1 cellular context compared by ENCODE assay signal in the genomic region with DNA sequence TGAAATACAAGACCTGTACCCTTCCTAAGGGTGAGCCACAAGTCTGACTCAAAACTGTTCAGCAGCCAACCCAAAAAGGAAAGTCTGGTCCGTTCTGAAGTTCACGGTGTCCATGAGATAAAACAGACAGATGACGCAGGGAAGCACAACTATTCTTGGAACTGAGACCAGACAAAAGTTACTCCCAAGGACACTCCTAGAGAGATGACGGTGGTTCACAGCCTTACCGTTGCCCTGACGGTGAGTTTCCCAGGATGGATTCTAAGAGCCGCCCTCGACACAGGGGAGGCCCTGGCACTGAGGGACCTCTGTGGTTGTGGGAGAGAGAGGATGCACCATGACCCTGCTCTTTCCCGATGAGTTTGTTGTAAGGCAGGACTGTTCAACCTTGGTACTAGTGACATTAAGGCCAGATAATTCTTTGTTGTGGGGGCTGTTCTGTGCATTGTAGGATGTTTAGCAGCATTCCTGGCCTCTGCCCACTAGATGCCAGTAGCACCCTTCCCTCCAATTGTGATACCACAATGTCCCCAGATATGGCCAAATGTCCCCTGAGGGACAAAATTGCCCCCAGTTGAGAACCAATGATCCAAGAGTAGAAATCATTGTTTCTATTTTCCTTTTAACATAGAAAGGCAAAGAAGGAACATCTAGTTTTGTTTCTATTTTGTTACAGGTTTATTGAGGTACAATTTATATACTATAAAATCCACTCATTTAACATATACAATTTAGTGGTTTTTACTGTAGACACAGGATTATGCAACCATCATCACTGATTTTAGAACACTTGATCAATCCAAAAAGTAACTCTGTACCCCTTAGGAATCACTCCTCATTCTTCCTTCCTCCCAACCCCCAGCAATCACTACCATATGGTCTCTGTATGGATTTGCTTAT.
TF ChIP-seq lines count a peak whose summit lies in the region.

No MANE protein-coding gene starts in this region.

TF ChIP-seq in K562, 482 proteins besides CTCF, POLR2A, EP300 and RAD21 (continued from another document and continues in another):
- TF ChIP-seq, protein P1, sequence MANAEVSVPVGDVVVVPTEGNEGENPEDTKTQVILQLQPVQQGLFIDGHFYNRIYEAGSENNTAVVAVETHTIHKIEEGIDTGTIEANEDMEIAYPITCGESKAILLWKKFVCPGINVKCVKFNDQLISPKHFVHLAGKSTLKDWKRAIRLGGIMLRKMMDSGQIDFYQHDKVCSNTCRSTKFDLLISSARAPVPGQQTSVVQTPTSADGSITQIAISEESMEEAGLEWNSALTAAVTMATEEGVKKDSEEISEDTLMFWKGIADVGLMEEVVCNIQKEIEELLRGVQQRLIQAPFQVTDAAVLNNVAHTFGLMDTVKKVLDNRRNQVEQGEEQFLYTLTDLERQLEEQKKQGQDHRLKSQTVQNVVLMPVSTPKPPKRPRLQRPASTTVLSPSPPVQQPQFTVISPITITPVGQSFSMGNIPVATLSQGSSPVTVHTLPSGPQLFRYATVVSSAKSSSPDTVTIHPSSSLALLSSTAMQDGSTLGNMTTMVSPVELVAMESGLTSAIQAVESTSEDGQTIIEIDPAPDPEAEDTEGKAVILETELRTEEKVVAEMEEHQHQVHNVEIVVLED (CRISPR knock-in tag; IDR thresholded peaks at IDR 0.05) = no peak
- peak; percentile 70 for TF ChIP-seq SMAD4 (CRISPR knock-in tag; conservative IDR thresholded peaks at IDR 0.05)
- no peak for TF ChIP-seq KHSRP (IDR thresholded peaks at IDR 0.05)
- TF ChIP-seq, protein P2, sequence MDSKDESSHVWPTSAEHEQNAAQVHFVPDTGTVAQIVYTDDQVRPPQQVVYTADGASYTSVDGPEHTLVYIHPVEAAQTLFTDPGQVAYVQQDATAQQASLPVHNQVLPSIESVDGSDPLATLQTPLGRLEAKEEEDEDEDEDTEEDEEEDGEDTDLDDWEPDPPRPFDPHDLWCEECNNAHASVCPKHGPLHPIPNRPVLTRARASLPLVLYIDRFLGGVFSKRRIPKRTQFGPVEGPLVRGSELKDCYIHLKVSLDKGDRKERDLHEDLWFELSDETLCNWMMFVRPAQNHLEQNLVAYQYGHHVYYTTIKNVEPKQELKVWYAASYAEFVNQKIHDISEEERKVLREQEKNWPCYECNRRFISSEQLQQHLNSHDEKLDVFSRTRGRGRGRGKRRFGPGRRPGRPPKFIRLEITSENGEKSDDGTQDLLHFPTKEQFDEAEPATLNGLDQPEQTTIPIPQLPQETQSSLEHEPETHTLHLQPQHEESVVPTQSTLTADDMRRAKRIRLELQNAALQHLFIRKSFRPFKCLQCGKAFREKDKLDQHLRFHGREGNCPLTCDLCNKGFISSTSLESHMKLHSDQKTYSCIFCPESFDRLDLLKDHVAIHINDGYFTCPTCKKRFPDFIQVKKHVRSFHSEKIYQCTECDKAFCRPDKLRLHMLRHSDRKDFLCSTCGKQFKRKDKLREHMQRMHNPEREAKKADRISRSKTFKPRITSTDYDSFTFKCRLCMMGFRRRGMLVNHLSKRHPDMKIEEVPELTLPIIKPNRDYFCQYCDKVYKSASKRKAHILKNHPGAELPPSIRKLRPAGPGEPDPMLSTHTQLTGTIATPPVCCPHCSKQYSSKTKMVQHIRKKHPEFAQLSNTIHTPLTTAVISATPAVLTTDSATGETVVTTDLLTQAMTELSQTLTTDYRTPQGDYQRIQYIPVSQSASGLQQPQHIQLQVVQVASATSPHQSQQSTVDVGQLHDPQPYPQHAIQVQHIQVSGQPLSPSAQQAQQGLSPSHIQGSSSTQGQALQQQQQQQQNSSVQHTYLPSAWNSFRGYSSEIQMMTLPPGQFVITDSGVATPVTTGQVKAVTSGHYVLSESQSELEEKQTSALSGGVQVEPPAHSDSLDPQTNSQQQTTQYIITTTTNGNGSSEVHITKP (IDR thresholded peaks at IDR 0.05; ENCODE audit: partially characterized antibody) = no peak
- no peak for TF ChIP-seq FOXA1 (IDR thresholded peaks at IDR 0.05; ENCODE audit: borderline replicate concordance)
- TF ChIP-seq, protein P3, sequence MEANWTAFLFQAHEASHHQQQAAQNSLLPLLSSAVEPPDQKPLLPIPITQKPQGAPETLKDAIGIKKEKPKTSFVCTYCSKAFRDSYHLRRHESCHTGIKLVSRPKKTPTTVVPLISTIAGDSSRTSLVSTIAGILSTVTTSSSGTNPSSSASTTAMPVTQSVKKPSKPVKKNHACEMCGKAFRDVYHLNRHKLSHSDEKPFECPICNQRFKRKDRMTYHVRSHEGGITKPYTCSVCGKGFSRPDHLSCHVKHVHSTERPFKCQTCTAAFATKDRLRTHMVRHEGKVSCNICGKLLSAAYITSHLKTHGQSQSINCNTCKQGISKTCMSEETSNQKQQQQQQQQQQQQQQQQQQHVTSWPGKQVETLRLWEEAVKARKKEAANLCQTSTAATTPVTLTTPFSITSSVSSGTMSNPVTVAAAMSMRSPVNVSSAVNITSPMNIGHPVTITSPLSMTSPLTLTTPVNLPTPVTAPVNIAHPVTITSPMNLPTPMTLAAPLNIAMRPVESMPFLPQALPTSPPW (CRISPR knock-in tag; IDR thresholded peaks at IDR 0.05) = no peak
- TF ChIP-seq SMARCB1 (IDR thresholded peaks at IDR 0.05; ENCODE audit: insufficient read length, low read depth) = no peak
- TF ChIP-seq SAFB2 (IDR thresholded peaks at IDR 0.05; ENCODE audit: borderline replicate concordance, low read depth, low read length, severe bottlenecking) = no peak
- no peak for TF ChIP-seq ATF1 (CRISPR knock-in tag; IDR thresholded peaks at IDR 0.05)
- TF ChIP-seq ATF1 (tag; IDR thresholded peaks at IDR 0.05) = peak; percentile 69
- TF ChIP-seq NCOA6 (IDR thresholded peaks at IDR 0.05) = no peak
- TF ChIP-seq NFIX (CRISPR knock-in tag; IDR thresholded peaks at IDR 0.05; ENCODE audit: low read depth) = no peak
- no peak for TF ChIP-seq NR4A1 (CRISPR knock-in tag; IDR thresholded peaks at IDR 0.05)
- peak; percentile 62; the same call in 1 of the 2 replicates for TF ChIP-seq NR4A1 (tag; IDR thresholded peaks at IDR 0.05)
- peak; percentile 32; the same call in 1 of the 2 replicates for TF ChIP-seq FOSL1 (tag; conservative IDR thresholded peaks at IDR 0.05)
- TF ChIP-seq BHLHE40 (IDR thresholded peaks at IDR 0.05; ENCODE audit: low read length) = 0 out of 2 replicates have a peak, but pooled peaks have one; percentile 5
- TF ChIP-seq NCOA2 (IDR thresholded peaks at IDR 0.05; ENCODE audit: partially characterized antibody in 2 of 2) = no peak
- TF ChIP-seq ELF1 (tag; IDR thresholded peaks at IDR 0.05) = no peak
- TF ChIP-seq SMC3 (conservative IDR thresholded peaks at IDR 0.05; ENCODE audit: insufficient read depth, low read depth, low read length) = peak; percentile 25; the same call in 1 of the 2 replicates
- TF ChIP-seq ZNF239 (CRISPR knock-in tag; IDR thresholded peaks at IDR 0.05) = no peak
- no peak for TF ChIP-seq HNRNPLL (IDR thresholded peaks at IDR 0.05; ENCODE audit: low read depth, low read length, poor library complexity, severe bottlenecking)
- TF ChIP-seq CREM (IDR thresholded peaks at IDR 0.05; ENCODE audit: low read depth) = peak; percentile 47
- TF ChIP-seq SPI1 (IDR thresholded peaks at IDR 0.05; ENCODE audit: borderline replicate concordance, low read depth, low read length) = no peak
- TF ChIP-seq ESRRA (IDR thresholded peaks at IDR 0.05; ENCODE audit: borderline replicate concordance, low read depth) = peak; percentile 45; the same call in 1 of the 2 replicates
- TF ChIP-seq TRIM28 (IDR thresholded peaks at IDR 0.05) = no peak
- TF ChIP-seq ZNF124 (CRISPR knock-in tag; IDR thresholded peaks at IDR 0.05) = no peak
- TF ChIP-seq RBM34 (IDR thresholded peaks at IDR 0.05; ENCODE audit: borderline replicate concordance, insufficient read depth, low read length) = no peak
- no peak for TF ChIP-seq BDP1 (IDR thresholded peaks at IDR 0.05; ENCODE audit: insufficient read depth, insufficient read length)
- no peak for TF ChIP-seq NCOR1 (IDR thresholded peaks at IDR 0.05)
- TF ChIP-seq SMAD2 (IDR thresholded peaks at IDR 0.05; ENCODE audit: low read depth, low read length) = no peak
- no peak for TF ChIP-seq NFXL1 (CRISPR knock-in tag; IDR thresholded peaks at IDR 0.05)
- TF ChIP-seq NCOA4 (IDR thresholded peaks at IDR 0.05; ENCODE audit: partially characterized antibody) = no peak
- no peak for TF ChIP-seq ZNF76 (CRISPR knock-in tag; IDR thresholded peaks at IDR 0.05; ENCODE audit: borderline replicate concordance)
- TF ChIP-seq, protein P4, sequence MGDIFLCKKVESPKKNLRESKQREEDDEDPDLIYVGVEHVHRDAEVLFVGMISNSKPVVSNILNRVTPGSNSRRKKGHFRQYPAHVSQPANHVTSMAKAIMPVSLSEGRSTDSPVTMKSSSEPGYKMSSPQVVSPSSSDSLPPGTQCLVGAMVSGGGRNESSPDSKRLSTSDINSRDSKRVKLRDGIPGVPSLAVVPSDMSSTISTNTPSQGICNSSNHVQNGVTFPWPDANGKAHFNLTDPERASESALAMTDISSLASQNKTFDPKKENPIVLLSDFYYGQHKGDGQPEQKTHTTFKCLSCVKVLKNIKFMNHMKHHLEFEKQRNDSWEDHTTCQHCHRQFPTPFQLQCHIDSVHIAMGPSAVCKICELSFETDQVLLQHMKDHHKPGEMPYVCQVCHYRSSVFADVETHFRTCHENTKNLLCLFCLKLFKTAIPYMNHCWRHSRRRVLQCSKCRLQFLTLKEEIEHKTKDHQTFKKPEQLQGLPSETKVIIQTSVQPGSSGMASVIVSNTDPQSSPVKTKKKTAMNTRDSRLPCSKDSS (IDR thresholded peaks at IDR 0.05; ENCODE audit: low read depth, partially characterized antibody) = no peak
- TF ChIP-seq ZNF143 (CRISPR knock-in tag; IDR thresholded peaks at IDR 0.05) = no peak
- no peak for TF ChIP-seq TCF7 (IDR thresholded peaks at IDR 0.05; ENCODE audit: borderline replicate concordance)
- TF ChIP-seq, protein P5, sequence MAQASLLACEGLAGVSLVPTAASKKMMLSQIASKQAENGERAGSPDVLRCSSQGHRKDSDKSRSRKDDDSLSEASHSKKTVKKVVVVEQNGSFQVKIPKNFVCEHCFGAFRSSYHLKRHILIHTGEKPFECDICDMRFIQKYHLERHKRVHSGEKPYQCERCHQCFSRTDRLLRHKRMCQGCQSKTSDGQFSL (CRISPR knock-in tag; IDR thresholded peaks at IDR 0.05) = no peak
- TF ChIP-seq, protein P5 (tag; IDR thresholded peaks at IDR 0.05) = no peak
- no peak for TF ChIP-seq ZNF24 (IDR thresholded peaks at IDR 0.05)
- TF ChIP-seq ZFP36 (IDR thresholded peaks at IDR 0.05; ENCODE audit: low read depth, low read length, partially characterized antibody) = no peak
- TF ChIP-seq MTA3 (IDR thresholded peaks at IDR 0.05; ENCODE audit: borderline replicate concordance) = 0 out of 2 replicates have a peak, but pooled peaks have one; percentile 22
- TF ChIP-seq, protein P6, sequence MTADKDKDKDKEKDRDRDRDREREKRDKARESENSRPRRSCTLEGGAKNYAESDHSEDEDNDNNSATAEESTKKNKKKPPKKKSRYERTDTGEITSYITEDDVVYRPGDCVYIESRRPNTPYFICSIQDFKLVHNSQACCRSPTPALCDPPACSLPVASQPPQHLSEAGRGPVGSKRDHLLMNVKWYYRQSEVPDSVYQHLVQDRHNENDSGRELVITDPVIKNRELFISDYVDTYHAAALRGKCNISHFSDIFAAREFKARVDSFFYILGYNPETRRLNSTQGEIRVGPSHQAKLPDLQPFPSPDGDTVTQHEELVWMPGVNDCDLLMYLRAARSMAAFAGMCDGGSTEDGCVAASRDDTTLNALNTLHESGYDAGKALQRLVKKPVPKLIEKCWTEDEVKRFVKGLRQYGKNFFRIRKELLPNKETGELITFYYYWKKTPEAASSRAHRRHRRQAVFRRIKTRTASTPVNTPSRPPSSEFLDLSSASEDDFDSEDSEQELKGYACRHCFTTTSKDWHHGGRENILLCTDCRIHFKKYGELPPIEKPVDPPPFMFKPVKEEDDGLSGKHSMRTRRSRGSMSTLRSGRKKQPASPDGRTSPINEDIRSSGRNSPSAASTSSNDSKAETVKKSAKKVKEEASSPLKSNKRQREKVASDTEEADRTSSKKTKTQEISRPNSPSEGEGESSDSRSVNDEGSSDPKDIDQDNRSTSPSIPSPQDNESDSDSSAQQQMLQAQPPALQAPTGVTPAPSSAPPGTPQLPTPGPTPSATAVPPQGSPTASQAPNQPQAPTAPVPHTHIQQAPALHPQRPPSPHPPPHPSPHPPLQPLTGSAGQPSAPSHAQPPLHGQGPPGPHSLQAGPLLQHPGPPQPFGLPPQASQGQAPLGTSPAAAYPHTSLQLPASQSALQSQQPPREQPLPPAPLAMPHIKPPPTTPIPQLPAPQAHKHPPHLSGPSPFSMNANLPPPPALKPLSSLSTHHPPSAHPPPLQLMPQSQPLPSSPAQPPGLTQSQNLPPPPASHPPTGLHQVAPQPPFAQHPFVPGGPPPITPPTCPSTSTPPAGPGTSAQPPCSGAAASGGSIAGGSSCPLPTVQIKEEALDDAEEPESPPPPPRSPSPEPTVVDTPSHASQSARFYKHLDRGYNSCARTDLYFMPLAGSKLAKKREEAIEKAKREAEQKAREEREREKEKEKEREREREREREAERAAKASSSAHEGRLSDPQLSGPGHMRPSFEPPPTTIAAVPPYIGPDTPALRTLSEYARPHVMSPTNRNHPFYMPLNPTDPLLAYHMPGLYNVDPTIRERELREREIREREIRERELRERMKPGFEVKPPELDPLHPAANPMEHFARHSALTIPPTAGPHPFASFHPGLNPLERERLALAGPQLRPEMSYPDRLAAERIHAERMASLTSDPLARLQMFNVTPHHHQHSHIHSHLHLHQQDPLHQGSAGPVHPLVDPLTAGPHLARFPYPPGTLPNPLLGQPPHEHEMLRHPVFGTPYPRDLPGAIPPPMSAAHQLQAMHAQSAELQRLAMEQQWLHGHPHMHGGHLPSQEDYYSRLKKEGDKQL (CRISPR knock-in tag; IDR thresholded peaks at IDR 0.05; ENCODE audit: borderline replicate concordance) = no peak
- TF ChIP-seq HCFC1 (IDR thresholded peaks at IDR 0.05; ENCODE audit: low read depth, low read length) = no peak
- no peak for TF ChIP-seq SIRT6 (IDR thresholded peaks at IDR 0.05; ENCODE audit: low read depth, low read length)
- TF ChIP-seq, protein P7, sequence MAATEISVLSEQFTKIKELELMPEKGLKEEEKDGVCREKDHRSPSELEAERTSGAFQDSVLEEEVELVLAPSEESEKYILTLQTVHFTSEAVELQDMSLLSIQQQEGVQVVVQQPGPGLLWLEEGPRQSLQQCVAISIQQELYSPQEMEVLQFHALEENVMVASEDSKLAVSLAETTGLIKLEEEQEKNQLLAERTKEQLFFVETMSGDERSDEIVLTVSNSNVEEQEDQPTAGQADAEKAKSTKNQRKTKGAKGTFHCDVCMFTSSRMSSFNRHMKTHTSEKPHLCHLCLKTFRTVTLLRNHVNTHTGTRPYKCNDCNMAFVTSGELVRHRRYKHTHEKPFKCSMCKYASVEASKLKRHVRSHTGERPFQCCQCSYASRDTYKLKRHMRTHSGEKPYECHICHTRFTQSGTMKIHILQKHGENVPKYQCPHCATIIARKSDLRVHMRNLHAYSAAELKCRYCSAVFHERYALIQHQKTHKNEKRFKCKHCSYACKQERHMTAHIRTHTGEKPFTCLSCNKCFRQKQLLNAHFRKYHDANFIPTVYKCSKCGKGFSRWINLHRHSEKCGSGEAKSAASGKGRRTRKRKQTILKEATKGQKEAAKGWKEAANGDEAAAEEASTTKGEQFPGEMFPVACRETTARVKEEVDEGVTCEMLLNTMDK (IDR thresholded peaks at IDR 0.05; ENCODE audit: borderline replicate concordance, insufficient read depth, low read depth, low read length, poor library complexity, severe bottlenecking) = no peak
- TF ChIP-seq MEF2D (tag; conservative IDR thresholded peaks at IDR 0.05; ENCODE audit: low read depth) = peak; percentile 63; the same call in 1 of the 2 replicates
- TF ChIP-seq NBN (IDR thresholded peaks at IDR 0.05; ENCODE audit: low read depth) = no peak
- no peak for TF ChIP-seq EHMT2 (IDR thresholded peaks at IDR 0.05)
- TF ChIP-seq ZNF79 (CRISPR knock-in tag; IDR thresholded peaks at IDR 0.05; ENCODE audit: low read depth) = no peak
- no peak for TF ChIP-seq KLF1 (tag; IDR thresholded peaks at IDR 0.05)
